Comparison of ENCODE assay signal across 30 cellular contexts in the genomic region with DNA sequence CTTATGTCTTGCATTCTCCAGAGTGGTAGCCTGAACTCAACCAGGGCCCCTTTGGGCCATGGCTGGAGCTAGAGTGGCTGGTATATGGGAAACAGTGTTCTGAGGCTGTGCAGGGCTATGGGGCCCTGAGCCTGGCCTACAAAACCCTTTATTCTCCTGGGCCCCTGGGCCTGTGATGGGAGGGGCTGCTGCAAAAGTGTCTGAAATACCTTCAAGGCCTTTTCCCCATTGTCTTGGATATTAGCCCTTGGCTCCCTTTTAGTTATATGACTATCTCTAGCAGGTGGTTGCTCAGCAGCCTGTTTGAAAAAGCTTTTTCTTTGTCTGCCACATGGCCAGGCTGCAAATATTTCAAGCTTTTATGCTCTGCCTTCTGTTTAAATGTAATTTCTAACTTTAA.
"Had no signal": no experiment of that assay in that cellular context is flagged by ENCODE, and none has a peak within 500 bp of the region (broad histone marks: within the 10 kb centered on the region; RNA-seq: fewer than 3 reads in every experiment).

No MANE protein-coding gene starts in this region.

- H3K27me3 Mint-ChIP-seq: activated CD4-positive, alpha-beta memory T cell treated with anti-CD3 and anti-CD28 coated beads, Interleukin-2, amount 10 ng/mL, durations not matched to agents 7 days and 5 days; activated CD4-positive, alpha-beta T cell treated with anti-CD3 and anti-CD28 coated beads, Interleukin-2, amount 10 ng/mL, durations not matched to agents 7 days and 5 days; activated naive CD4-positive, alpha-beta T cell treated with anti-CD3 and anti-CD28 coated beads, Interleukin-2, amount 10 ng/mL, durations not matched to agents 7 days and 5 days; activated naive CD8-positive, alpha-beta T cell treated with anti-CD3 and anti-CD28 coated beads, Interleukin-2, amount 10 ng/mL, durations not matched to agents 7 days and 5 days; activated T-cell treated with anti-CD3 and anti-CD28 coated beads, Interleukin-2, amount 50 U/mL, for 24 hours; brain had no signal

- H3K4me1 ChIP-seq: ascending aorta, breast epithelium, colonic mucosa, esophagus squamous epithelium had no signal

- H3K4me3 ChIP-seq: ascending aorta, breast epithelium, cardiac muscle cell, colonic mucosa, esophagus squamous epithelium, gastroesophageal sphincter, heart right ventricle had no signal

- H3K27ac Mint-ChIP-seq: activated CD4-positive, alpha-beta memory T cell treated with anti-CD3 and anti-CD28 coated beads, Interleukin-2, amount 10 ng/mL, durations not matched to agents 7 days and 5 days; activated CD4-positive, alpha-beta T cell treated with anti-CD3 and anti-CD28 coated beads, Interleukin-2, amount 10 ng/mL, durations not matched to agents 7 days and 5 days; activated naive CD4-positive, alpha-beta T cell treated with anti-CD3 and anti-CD28 coated beads, Interleukin-2, amount 10 ng/mL, durations not matched to agents 7 days and 5 days; activated naive CD4-positive, alpha-beta T cell treated with anti-CD3 and anti-CD28 coated beads, Interleukin-2, amount 50 U/mL, for 72 hours; activated naive CD8-positive, alpha-beta T cell treated with anti-CD3 and anti-CD28 coated beads, Interleukin-2, amount 10 ng/mL, durations not matched to agents 7 days and 5 days; activated T-cell treated with anti-CD3 and anti-CD28 coated beads, Interleukin-2, amount 50 U/mL, for 24 hours; activated T-cell treated with anti-CD3 and anti-CD28 coated beads, Interleukin-2, amount 50 U/mL, for 72 hours; brain had no signal

- H3K9me3 Mint-ChIP-seq: activated CD4-positive, alpha-beta memory T cell treated with anti-CD3 and anti-CD28 coated beads, Interleukin-2, amount 10 ng/mL, durations not matched to agents 7 days and 5 days; activated naive CD4-positive, alpha-beta T cell treated with anti-CD3 and anti-CD28 coated beads, Interleukin-2, amount 10 ng/mL, durations not matched to agents 7 days and 5 days; activated naive CD8-positive, alpha-beta T cell treated with anti-CD3 and anti-CD28 coated beads, Interleukin-2, amount 10 ng/mL, durations not matched to agents 7 days and 5 days; activated T-cell treated with anti-CD3 and anti-CD28 coated beads, Interleukin-2, amount 50 U/mL, for 24 hours; activated T-cell treated with anti-CD3 and anti-CD28 coated beads, Interleukin-2, amount 50 U/mL, for 72 hours had no signal

- H3K4me3 Mint-ChIP-seq: activated CD4-positive, alpha-beta memory T cell treated with anti-CD3 and anti-CD28 coated beads, Interleukin-2, amount 10 ng/mL, durations not matched to agents 7 days and 5 days; activated CD4-positive, alpha-beta T cell treated with anti-CD3 and anti-CD28 coated beads, Interleukin-2, amount 10 ng/mL, durations not matched to agents 7 days and 5 days; activated naive CD4-positive, alpha-beta T cell treated with anti-CD3 and anti-CD28 coated beads, Interleukin-2, amount 10 ng/mL, durations not matched to agents 7 days and 5 days; activated naive CD8-positive, alpha-beta T cell treated with anti-CD3 and anti-CD28 coated beads, Interleukin-2, amount 10 ng/mL, durations not matched to agents 7 days and 5 days; activated T-cell treated with anti-CD3 and anti-CD28 coated beads, Interleukin-2, amount 50 U/mL, for 24 hours; activated T-cell treated with anti-CD3 and anti-CD28 coated beads, Interleukin-2, amount 50 U/mL, for 72 hours; brain had no signal

- H3K27ac ChIP-seq: ascending aorta, breast epithelium, cardiac muscle cell, colonic mucosa, epithelial cell of prostate, esophagus squamous epithelium, gastroesophageal sphincter, heart right ventricle had no signal

- DNase-seq: activated CD4-positive, alpha-beta memory T cell treated with anti-CD3 and anti-CD28 coated beads, Interleukin-2, amount 10 ng/mL, durations not matched to agents 7 days and 5 days; activated CD4-positive, alpha-beta T cell treated with anti-CD3 and anti-CD28 coated beads for 1 hour; activated CD4-positive, alpha-beta T cell treated with anti-CD3 and anti-CD28 coated beads for 4 hours; activated CD4-positive, alpha-beta T cell treated with anti-CD3 and anti-CD28 coated beads, Interleukin-2, amount 10 ng/mL, durations not matched to agents 7 days and 5 days; activated CD4-positive, alpha-beta T cell treated with anti-CD3 and anti-CD28 coated beads, Interleukin-2, amount 50 U/mL, for 4 hours; activated CD8-positive, alpha-beta memory T cell treated with anti-CD3 and anti-CD28 coated beads, Interleukin-2, amount 50 U/mL, for 48 hours; activated gamma-delta T cell; activated naive CD4-positive, alpha-beta T cell; activated naive CD4-positive, alpha-beta T cell treated with anti-CD3 and anti-CD28 coated beads, Interleukin-2, amount 10 ng/mL, durations not matched to agents 7 days and 5 days; activated naive CD8-positive, alpha-beta T cell treated with anti-CD3 and anti-CD28 coated beads, Interleukin-2, amount 10 ng/mL, durations not matched to agents 7 days and 5 days; activated T-cell treated with anti-CD3 and anti-CD28 coated beads for 4 hours; activated T-cell treated with anti-CD3 and anti-CD28 coated beads, Interleukin-2, amount 50 U/mL, for 24 hours; activated T-cell treated with anti-CD3 and anti-CD28 coated beads, Interleukin-2, amount 50 U/mL, for 72 hours; central memory CD4-positive, alpha-beta T cell; cerebellar nuclear complex; colonic mucosa; effector CD8-positive, alpha-beta T cell; esophagus squamous epithelium; foreskin melanocyte; heart right ventricle; T-helper 2 cell had no signal

- H3K9me3 ChIP-seq: ascending aorta, colonic mucosa, esophagus squamous epithelium, gastroesophageal sphincter had no signal

- H3K27me3 ChIP-seq: ascending aorta, cardiac muscle cell, colonic mucosa, esophagus squamous epithelium, gastroesophageal sphincter, heart right ventricle had no signal

- H3K4me1 Mint-ChIP-seq: activated CD4-positive, alpha-beta memory T cell treated with anti-CD3 and anti-CD28 coated beads, Interleukin-2, amount 10 ng/mL, durations not matched to agents 7 days and 5 days; activated CD4-positive, alpha-beta T cell treated with anti-CD3 and anti-CD28 coated beads, Interleukin-2, amount 10 ng/mL, durations not matched to agents 7 days and 5 days; activated naive CD4-positive, alpha-beta T cell treated with anti-CD3 and anti-CD28 coated beads, Interleukin-2, amount 10 ng/mL, durations not matched to agents 7 days and 5 days; activated naive CD8-positive, alpha-beta T cell treated with anti-CD3 and anti-CD28 coated beads, Interleukin-2, amount 10 ng/mL, durations not matched to agents 7 days and 5 days; brain had no signal

- H3K36me3 ChIP-seq: ascending aorta, breast epithelium, cardiac muscle cell, colonic mucosa, esophagus squamous epithelium, gastroesophageal sphincter, heart right ventricle had no signal

- FAIRE-seq: endometrium, endothelial cell of umbilical vein had no signal

- ATAC-seq: activated naive CD4-positive, alpha-beta T cell treated with anti-CD3 and anti-CD28 coated beads, Interleukin-2, amount 50 U/mL, for 72 hours; activated T-cell treated with anti-CD3 and anti-CD28 coated beads, Interleukin-2, amount 50 U/mL, for 72 hours; gastroesophageal sphincter; heart right ventricle had no signal
